ENCODE assay signal across 16 cellular contexts in genomic region chr5:29079771-29080170, GRCh38.
A peak's percentile ranks its signal among the peaks of the same experiment; 100 is the strongest.
DNase-seq lines count a peak whose midpoint lies in the region; ATAC-seq, FAIRE-seq and TF ChIP-seq lines count a peak whose summit lies in the region.
"Had no signal": no experiment of that assay in that cellular context is flagged by ENCODE, and none has a peak within 500 bp of the region (broad histone marks: within the 10 kb centered on the region; RNA-seq: fewer than 3 reads in every experiment).

No MANE protein-coding gene starts in this region.

- no peak for TF ChIP-seq POLR2A in GM12891 (IDR thresholded peaks at IDR 0.05; ENCODE audit: low read depth, low read length)

- no peaks in the 10 kb centered on the region for H3K27me3 ChIP-seq in Loucy (ENCODE audit: insufficient read depth, low read length, poor library complexity, severe bottlenecking)
- H3K27me3 ChIP-seq in WERI-Rb-1 (ENCODE audit: insufficient read depth, low read depth, severe bottlenecking): no peaks in the 10 kb centered on the region
- H3K27me3 ChIP-seq in kidney epithelial cell (ENCODE audit: control insufficient read depth, insufficient read depth, low read length): no peaks in the 10 kb centered on the region

- H3K9me3 ChIP-seq in Loucy (ENCODE audit: insufficient read depth, low read depth, low read length) (no peaks in the 10 kb centered on the region; the same call in 1 of the 2 replicates), WERI-Rb-1 (ENCODE audit: severe bottlenecking) (no peaks in the 10 kb centered on the region)

- H2AFZ ChIP-seq in Loucy (ENCODE audit: low read length): no peak overlapping the region

- H3K4me1 ChIP-seq in Loucy (ENCODE audit: insufficient read depth, low read length, poor library complexity, severe bottlenecking): no peaks in the 10 kb centered on the region

- H3K36me3 ChIP-seq in Loucy (ENCODE audit: insufficient read depth, low read length): no peaks in the 10 kb centered on the region
- H3K36me3 ChIP-seq in WERI-Rb-1: no peaks in the 10 kb centered on the region
- H3K36me3 ChIP-seq in kidney epithelial cell (ENCODE audit: control insufficient read depth, insufficient read depth, low read length): no peaks in the 10 kb centered on the region

- no peaks in the 10 kb centered on the region for H3K9me2 ChIP-seq in Loucy (replicated peaks; ENCODE audit: low read depth, low read length)

- H3F3A ChIP-seq in Loucy (ENCODE audit: low read depth): no peaks in the 10 kb centered on the region

- DNase-seq in DMS53 (lab: John Stamatoyannopoulos, UW) (peak; percentile 50), WERI-Rb-1 (peak; percentile 42), kidney epithelial cell (ENCODE audit: low read depth) (no peak), GM12891 (ENCODE audit: insufficient read length, low spot score) (no peak), left cardiac atrium (no peak), T1000 (lab: John Stamatoyannopoulos, UW) (no peak)
- DNase-seq: activated CD8-positive, alpha-beta T cell treated with anti-CD3 and anti-CD28 coated beads for 36 hours; activated naive CD8-positive, alpha-beta T cell treated with anti-CD3 and anti-CD28 coated beads, Interleukin-2, amount 10 ng/mL, durations not matched to agents 7 days and 5 days; activated T-cell treated with anti-CD3 and anti-CD28 coated beads, Interleukin-2, amount 50 U/mL, for 72 hours; Kasumi-1; NCI-H1694; substantia nigra had no signal

- no peak overlapping the region for H3K9ac ChIP-seq in Loucy (ENCODE audit: low read depth, low read length, poor library complexity, severe bottlenecking)

- H3K79me2 ChIP-seq in Loucy (ENCODE audit: insufficient read depth, low read length): no peaks in the 10 kb centered on the region

- H3K27ac ChIP-seq in WERI-Rb-1: no peak overlapping the region
- H3K27ac ChIP-seq: HL-60 had no signal

- TF ChIP-seq CTCF in Loucy (conservative IDR thresholded peaks at IDR 0.05; ENCODE audit: low read length) (peak; percentile 23), WERI-Rb-1 (IDR thresholded peaks at IDR 0.05; ENCODE audit: low read depth, low read length) (peak; percentile 36; the same call in 1 of the 2 replicates), kidney epithelial cell (IDR thresholded peaks at IDR 0.05; ENCODE audit: insufficient read depth, low read length, poor library complexity, severe bottlenecking) (peak; percentile 3)

- H3K4me3 ChIP-seq in Loucy (ENCODE audit: low read length, poor library complexity, severe bottlenecking) (no peak overlapping the region), WERI-Rb-1 (ENCODE audit: low read depth, low read length) (no peak overlapping the region), kidney epithelial cell (ENCODE audit: low read depth, low read length) (no peak overlapping the region)

- no peak overlapping the region for H3K4me2 ChIP-seq in Loucy (ENCODE audit: low read depth, low read length, poor library complexity, severe bottlenecking)

- no peak for ATAC-seq in left cardiac atrium
- ATAC-seq in GM18873 (IDR thresholded peaks at IDR 0.05; ENCODE audit: low FRiP score, unreplicated experiment): no peak
- ATAC-seq: activated CD8-positive, alpha-beta T cell treated with anti-CD3 and anti-CD28 coated beads for 36 hours; activated T-cell treated with anti-CD3 and anti-CD28 coated beads, Interleukin-2, amount 50 U/mL, for 72 hours had no signal

- FAIRE-seq in GM12891 (lab: Jason Lieb, UNC): no peak
- FAIRE-seq: TTC549 had no signal

- intact Hi-C loops in left cardiac atrium (cut with DNase I): no loop called here

- no peaks in the 10 kb centered on the region for H4K20me1 ChIP-seq in Loucy (ENCODE audit: insufficient read depth, low read length, poor library complexity, severe bottlenecking)

TF ChIP-seq in GM12891, 5 proteins besides CTCF, POLR2A, EP300 and RAD21:
- TF ChIP-seq PAX5 (IDR thresholded peaks at IDR 0.05; ENCODE audit: insufficient read depth, low read length, severe bottlenecking) (no peak), SPI1 (IDR thresholded peaks at IDR 0.05; ENCODE audit: low read depth, low read length) (no peak), TAF1 (IDR thresholded peaks at IDR 0.05; ENCODE audit: low read depth, low read length) (no peak), POLR2AphosphoS5 (IDR thresholded peaks at IDR 0.05; ENCODE audit: low read depth, low read length) (no peak), POU2F2 (IDR thresholded peaks at IDR 0.05; ENCODE audit: low read depth, low read length) (no peak)

Comparison
In these comparisons a context has a peak if more than half of its experiments do, and no peak if none do; other contexts are left out.
1. DNase-seq: peak in DMS53 (single experiment) and WERI-Rb-1 (single experiment); none in kidney epithelial cell (single experiment), GM12891 (single experiment), left cardiac atrium (single experiment) and T1000 (single experiment).
2. Peak in every context shown above with its lines, with median percentiles within 50 percentile points of each other: CTCF ChIP-seq.